Comparison of ENCODE assay signal across 8 cellular contexts in the genomic region with DNA sequence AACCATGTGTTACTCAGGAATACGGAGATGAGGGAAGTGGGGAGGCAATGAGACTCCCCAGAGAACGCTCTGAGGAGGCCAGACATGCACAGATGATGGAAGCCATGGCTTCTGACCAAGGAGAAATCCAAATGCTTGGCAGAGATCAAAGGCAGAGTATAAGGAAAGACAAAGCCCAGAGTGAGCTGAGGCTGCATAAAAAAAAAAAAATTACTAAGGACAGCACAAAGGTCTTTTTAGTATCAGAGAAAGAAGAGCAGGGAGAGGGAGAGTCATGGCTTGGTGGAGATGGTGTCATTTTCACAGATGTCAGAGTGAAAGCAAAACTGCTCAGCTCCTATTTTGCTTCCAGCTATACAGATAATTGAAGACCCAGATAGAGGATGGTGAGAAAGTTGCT. TPM values are rescaled to one million over a fixed set of nuclear protein-coding genes. Genes with fewer than 3 reads are reported as not detected.
A peak's percentile ranks its signal among the peaks of the same experiment; 100 is the strongest.
DNase-seq lines count a peak whose midpoint lies in the region; ATAC-seq and TF ChIP-seq lines count a peak whose summit lies in the region.

No MANE protein-coding gene starts in this region.

- peak overlapping the region; percentile 18 for H3K27ac Mint-ChIP-seq in activated T-helper 1 cell treated with anti-CD3 and anti-CD28 coated beads, Interleukin-12 subunit alpha, Interleukin-12 subunit beta, Interleukin-2, Interleukin-4 antibody, amounts not matched to agents 30 ng/mL and 10 ng/mL and 1 ng/mL, durations not matched to agents 14 hours and 24 hours and 36 hours
- no peak overlapping the region for H3K27ac Mint-ChIP-seq in stimulated activated effector memory CD8-positive, alpha-beta T cell treated with anti-CD3 and anti-CD28 coated beads, Interleukin-12 subunit alpha, Interleukin-12 subunit beta, amount 100 ng/mL, for 72 hours

- H3K4me1 ChIP-seq in gastrocnemius medialis (no peaks in the 10 kb centered on the region), left lung (peaks cover 10 to 60% of the 10 kb centered on the region in 2 donors)

- H3K4me3 ChIP-seq in gastrocnemius medialis (no peak overlapping the region), left lung (no peak overlapping the region)

- in situ Hi-C loops in gastrocnemius medialis (cut with MboI; ENCODE audit: low sequenced_read_pairs in 4 of 4) = no loop called here

- intact Hi-C loops in activated T-helper 1 cell treated with anti-CD3 and anti-CD28 coated beads, Interleukin-12 subunit alpha, Interleukin-12 subunit beta, Interleukin-2, Interleukin-4 antibody, amounts not matched to agents 30 ng/mL and 10 ng/mL and 1 ng/mL, durations not matched to agents 14 hours and 24 hours and 36 hours (cut with micrococcal nuclease) = loop anchor here (1.0 kb wide), 1 partner anchor 8 kb away; the partner anchor contains the start of gene NCF2
- intact Hi-C loops in gastrocnemius medialis (cut with DNase I; ENCODE audit: low total_unique reads) (no loop called here), left lung (cut with DNase I) (no loop called here)

- no peak for DNase-seq in activated T-helper 1 cell treated with anti-CD3 and anti-CD28 coated beads, Interleukin-12 subunit alpha, Interleukin-12 subunit beta, Interleukin-2, Interleukin-4 antibody, amounts not matched to agents 30 ng/mL and 10 ng/mL and 1 ng/mL, durations not matched to agents 14 hours and 24 hours and 36 hours (ENCODE audit: low spot score)
- no peak for DNase-seq in stimulated activated effector memory CD8-positive, alpha-beta T cell treated with anti-CD3 and anti-CD28 coated beads, Interleukin-12 subunit alpha, Interleukin-12 subunit beta, amount 100 ng/mL, for 72 hours (ENCODE audit: low spot score in 2 of 2)
- DNase-seq in gastrocnemius medialis = no peak
- DNase-seq in amygdala (lab: John Stamatoyannopoulos, UW) = no peak
- no peak for DNase-seq in left lung
- DNase-seq in stimulated activated CD4-positive, alpha-beta T cell treated with anti-CD3 and anti-CD28 coated beads, Interleukin-12 subunit alpha, Interleukin-12 subunit beta, amount 100 ng/mL, for 4 hours = no peak

- H3K27me3 Mint-ChIP-seq in activated T-helper 1 cell treated with anti-CD3 and anti-CD28 coated beads, Interleukin-12 subunit alpha, Interleukin-12 subunit beta, Interleukin-2, Interleukin-4 antibody, amounts not matched to agents 30 ng/mL and 10 ng/mL and 1 ng/mL, durations not matched to agents 14 hours and 24 hours and 36 hours (ENCODE audit: insufficient read depth) = peaks cover 2% of the 10 kb centered on the region

- no peak for TF ChIP-seq CTCF in gastrocnemius medialis (IDR thresholded peaks at IDR 0.05 in 4 of 5, conservative IDR thresholded peaks at IDR 0.05 in 1 of 5)
- TF ChIP-seq CTCF in left lung (IDR thresholded peaks at IDR 0.05) = no peak

- peaks cover 16% of the 10 kb centered on the region for H3K4me1 Mint-ChIP-seq in activated T-helper 1 cell treated with anti-CD3 and anti-CD28 coated beads, Interleukin-12 subunit alpha, Interleukin-12 subunit beta, Interleukin-2, Interleukin-4 antibody, amounts not matched to agents 30 ng/mL and 10 ng/mL and 1 ng/mL, durations not matched to agents 14 hours and 24 hours and 36 hours (ENCODE audit: low read depth)
- H3K4me1 Mint-ChIP-seq in stimulated activated effector memory CD8-positive, alpha-beta T cell treated with anti-CD3 and anti-CD28 coated beads, Interleukin-12 subunit alpha, Interleukin-12 subunit beta, amount 100 ng/mL, for 72 hours = peaks cover 9% of the 10 kb centered on the region

- H3K27ac ChIP-seq in gastrocnemius medialis = peak overlapping the region in 1 of 4 donors; percentile 4
- no peak overlapping the region for H3K27ac ChIP-seq in left lung

- no peaks in the 10 kb centered on the region for H3K27me3 ChIP-seq in gastrocnemius medialis
- H3K27me3 ChIP-seq in left lung = no peaks in the 10 kb centered on the region

- no peak overlapping the region for H3K4me3 Mint-ChIP-seq in activated T-helper 1 cell treated with anti-CD3 and anti-CD28 coated beads, Interleukin-12 subunit alpha, Interleukin-12 subunit beta, Interleukin-2, Interleukin-4 antibody, amounts not matched to agents 30 ng/mL and 10 ng/mL and 1 ng/mL, durations not matched to agents 14 hours and 24 hours and 36 hours
- no peak overlapping the region for H3K4me3 Mint-ChIP-seq in stimulated activated effector memory CD8-positive, alpha-beta T cell treated with anti-CD3 and anti-CD28 coated beads, Interleukin-12 subunit alpha, Interleukin-12 subunit beta, amount 100 ng/mL, for 72 hours

- H3K9me3 ChIP-seq in gastrocnemius medialis (no peaks in the 10 kb centered on the region), left lung (no peaks in the 10 kb centered on the region)

- H3K36me3 Mint-ChIP-seq in activated T-helper 1 cell treated with anti-CD3 and anti-CD28 coated beads, Interleukin-12 subunit alpha, Interleukin-12 subunit beta, Interleukin-2, Interleukin-4 antibody, amounts not matched to agents 30 ng/mL and 10 ng/mL and 1 ng/mL, durations not matched to agents 14 hours and 24 hours and 36 hours (ENCODE audit: low read depth) = peaks cover 1% of the 10 kb centered on the region
- H3K36me3 Mint-ChIP-seq in stimulated activated effector memory CD8-positive, alpha-beta T cell treated with anti-CD3 and anti-CD28 coated beads, Interleukin-12 subunit alpha, Interleukin-12 subunit beta, amount 100 ng/mL, for 72 hours = no peaks in the 10 kb centered on the region

- ATAC-seq in GM19324 (IDR thresholded peaks at IDR 0.05; ENCODE audit: low FRiP score, unreplicated experiment) (peak; percentile 72), HG02763 (IDR thresholded peaks at IDR 0.05; ENCODE audit: unreplicated experiment) (peak; percentile 58), gastrocnemius medialis (no peak), left lung (no peak)
- ATAC-seq in stimulated activated effector memory CD8-positive, alpha-beta T cell treated with anti-CD3 and anti-CD28 coated beads, Interleukin-12 subunit alpha, Interleukin-12 subunit beta, amount 100 ng/mL, for 72 hours = peak; percentile 47

- H3K9me3 Mint-ChIP-seq in activated T-helper 1 cell treated with anti-CD3 and anti-CD28 coated beads, Interleukin-12 subunit alpha, Interleukin-12 subunit beta, Interleukin-2, Interleukin-4 antibody, amounts not matched to agents 30 ng/mL and 10 ng/mL and 1 ng/mL, durations not matched to agents 14 hours and 24 hours and 36 hours = no peaks in the 10 kb centered on the region
- no peaks in the 10 kb centered on the region for H3K9me3 Mint-ChIP-seq in stimulated activated effector memory CD8-positive, alpha-beta T cell treated with anti-CD3 and anti-CD28 coated beads, Interleukin-12 subunit alpha, Interleukin-12 subunit beta, amount 100 ng/mL, for 72 hours

- TF ChIP-seq POLR2A in gastrocnemius medialis (IDR thresholded peaks at IDR 0.05) = no peak

- H3K36me3 ChIP-seq in gastrocnemius medialis (no peaks in the 10 kb centered on the region), left lung (no peaks in the 10 kb centered on the region)

RNA-seq across cellular contexts. Expression of gene NCF2, which starts 8.1 kb away (rescaled TPM):
- 4.8 and 5.9 TPM in 2 replicates for total RNA-seq in activated T-helper 1 cell treated with anti-CD3 and anti-CD28 coated beads, Interleukin-12 subunit alpha, Interleukin-12 subunit beta, Interleukin-2, Interleukin-4 antibody, amounts not matched to agents 30 ng/mL and 10 ng/mL and 1 ng/mL, durations not matched to agents 14 hours and 24 hours and 36 hours
- total RNA-seq in gastrocnemius medialis = 1 to 10 TPM in 3 of 4 donors, under 1 TPM in 1; 0.39 to 5.0 (median 3.4) TPM
- 100 to 1,000 TPM in 1 of 2 donors, 10 to 100 TPM in 1; 70.9 to 139 TPM for total RNA-seq in left lung

RNA-seq across cellular contexts. Expression of gene ARPC5, which starts 37.2 kb away (rescaled TPM):
- 146 and 154 TPM in 2 replicates for total RNA-seq in activated T-helper 1 cell treated with anti-CD3 and anti-CD28 coated beads, Interleukin-12 subunit alpha, Interleukin-12 subunit beta, Interleukin-2, Interleukin-4 antibody, amounts not matched to agents 30 ng/mL and 10 ng/mL and 1 ng/mL, durations not matched to agents 14 hours and 24 hours and 36 hours
- 10 to 100 TPM; 10.8 to 14.6 (median 13.0) TPM for total RNA-seq in gastrocnemius medialis
- total RNA-seq in left lung = 100 to 1,000 TPM; 171 to 208 TPM

RNA-seq across cellular contexts. Expression of gene APOBEC4, which starts 54.7 kb away (rescaled TPM):
- total RNA-seq in activated T-helper 1 cell treated with anti-CD3 and anti-CD28 coated beads, Interleukin-12 subunit alpha, Interleukin-12 subunit beta, Interleukin-2, Interleukin-4 antibody, amounts not matched to agents 30 ng/mL and 10 ng/mL and 1 ng/mL, durations not matched to agents 14 hours and 24 hours and 36 hours = not detected in 2 replicates
- total RNA-seq in gastrocnemius medialis (not detected), left lung (under 1 TPM; 0.26 to 0.89 TPM)

Comparison
In these comparisons a context has a peak if more than half of its experiments do, and no peak if none do; other contexts are left out.
1. ATAC-seq: peak in GM19324 (single experiment), HG02763 (single experiment) and stimulated activated effector memory CD8-positive, alpha-beta T cell treated with anti-CD3 and anti-CD28 coated beads, Interleukin-12 subunit alpha, Interleukin-12 subunit beta, amount 100 ng/mL, for 72 hours (single experiment); none in gastrocnemius medialis (0 of 2) and left lung (single experiment).
2. RNA of gene NCF2, which starts 8.1 kb away (total RNA-seq): 70.9 to 139 TPM in left lung; 4.8 to 5.9 TPM in activated T-helper 1 cell treated with anti-CD3 and anti-CD28 coated beads, Interleukin-12 subunit alpha, Interleukin-12 subunit beta, Interleukin-2, Interleukin-4 antibody, amounts not matched to agents 30 ng/mL and 10 ng/mL and 1 ng/mL, durations not matched to agents 14 hours and 24 hours and 36 hours and 0.39 to 5.0 TPM in gastrocnemius medialis; every median in the first group is over 10 times any median in the second.